ENCODE assay signal across 8 cellular contexts in the genomic region with DNA sequence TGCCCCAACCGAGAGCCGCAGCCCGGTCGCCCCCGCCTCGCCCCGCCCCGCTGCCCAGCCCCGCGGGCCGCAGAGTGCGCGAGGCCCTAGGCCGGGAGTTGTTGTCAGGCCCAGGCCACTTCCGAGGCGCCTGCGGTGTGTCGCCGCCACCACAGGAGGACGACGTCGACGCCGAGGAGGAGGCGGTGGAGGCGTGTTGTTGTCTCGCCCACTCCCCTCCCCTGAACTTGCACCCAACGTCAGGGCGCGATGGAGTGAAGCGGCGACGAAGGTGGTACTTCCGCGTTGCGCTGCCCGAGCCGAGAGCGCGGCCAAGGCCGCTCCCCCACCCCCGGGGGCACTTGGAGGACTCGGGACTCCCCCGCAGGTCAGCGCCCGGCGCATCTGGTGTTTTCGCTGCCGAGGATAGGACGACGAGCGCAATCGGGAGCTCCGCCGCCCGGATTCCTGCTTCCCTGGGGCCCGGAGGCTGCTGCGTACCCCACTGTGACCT. TPM values are rescaled to one million over a fixed set of nuclear protein-coding genes. Genes with fewer than 3 reads are reported as not detected.
A peak's percentile ranks its signal among the peaks of the same experiment; 100 is the strongest.
DNase-seq lines count a peak whose midpoint lies in the region; ATAC-seq and TF ChIP-seq lines count a peak whose summit lies in the region.

TSS of gene CDK13 (plus strand) at position 277 of the 493 bp plus-strand sequence. CDS start 386 bp downstream, outside the sequence.

- peaks cover 52% of the 10 kb centered on the region for H3K79me2 ChIP-seq in mammary epithelial cell (ENCODE audit: insufficient read depth, low read length)

- peak within 1 kb of the TSS; percentile 97 for H2AFZ ChIP-seq in mammary epithelial cell (ENCODE audit: low read depth, low read length)

- no peaks in the 10 kb centered on the region for H3K9me3 ChIP-seq in mammary epithelial cell (replicated peaks; ENCODE audit: insufficient read depth, low read length)

- in situ Hi-C loops in mammary epithelial cell (cut with MboI; ENCODE audit: low sequenced_read_pairs in 2 of 2), result no loop called here

- H3K27me3 ChIP-seq in mammary epithelial cell (ENCODE audit: insufficient read depth, low read length), result no peaks in the 10 kb centered on the region

- peak within 1 kb of the TSS; percentile 96 for H3K27ac ChIP-seq in mammary epithelial cell (ENCODE audit: insufficient read depth, low read depth, low read length)

- dilution Hi-C loops in mammary epithelial cell (cut with HindIII; ENCODE audit: low sequenced_read_pairs), result loop anchor here (5.0 kb wide), 1 partner anchor 48 kb away; no protein-coding TSS in a partner anchor

- peaks cover 4% of the 10 kb centered on the region for H4K20me1 ChIP-seq in mammary epithelial cell (ENCODE audit: insufficient read depth, low read length)

- WGBS in mammary epithelial cell (ENCODE audit: low coverage, missing lambda C conversion rate), result 4% methylated on average over 10 of the region's 58 CpGs

- peaks cover 8% of the 10 kb centered on the region for H3K4me1 ChIP-seq in mammary epithelial cell (ENCODE audit: insufficient read depth, low read length)

- intact Hi-C loops in mammary epithelial cell (cut with micrococcal nuclease), result loop anchor here (1.0 to 5.0 kb wide), 3 partner anchors 54 to 203 kb away; no protein-coding TSS in a partner anchor

- H3K4me3 ChIP-seq in WI38 (ENCODE audit: low read depth, low read length) (peak within 1 kb of the TSS; percentile 77), mammary epithelial cell (replicated peaks in 1 of 3; ENCODE audit: insufficient read depth in 1 of 3, low read depth in 2 of 3, low read length in 3 of 3) (peak within 1 kb of the TSS; percentile 85 to 97 (median 95))

- TSS peak; percentile 2 for BruUV-seq in mammary epithelial cell (replicated peaks; lab: Mats Ljungman, UMichigan)

- H3K4me2 ChIP-seq in mammary epithelial cell (ENCODE audit: insufficient read depth, low read depth, low read length), result peak within 1 kb of the TSS; percentile 98

- peak; percentile 84 for DNase-seq in NCI-H82 (lab: John Stamatoyannopoulos, UW)
- no peak for DNase-seq in NCI-H82 treated with DMSO at 0.1 percent for 48 hours (lab: John Stamatoyannopoulos, UW; ENCODE audit: unreplicated experiment)
- peak; percentile 70 for DNase-seq in NCI-H2107 (lab: John Stamatoyannopoulos, UW)
- DNase-seq in mammary epithelial cell, result peak; percentile 82
- DNase-seq in iris pigment epithelial cell (ENCODE audit: low read depth), result peak; percentile 73
- peak; percentile 69 for DNase-seq in stimulated activated CD4-positive, alpha-beta T cell treated with anti-CD3 and anti-CD28 coated beads, Interleukin-12 subunit alpha, Interleukin-12 subunit beta, amount 100 ng/mL, for 4 hours

- CTCF ChIA-PET in mammary epithelial cell (lab: Charles Lee; ENCODE audit: low non-redundant PET), result no interaction called here

- TF ChIP-seq CTCF in WI38 (IDR thresholded peaks at IDR 0.05; ENCODE audit: low read depth, low read length) (no peak), mammary epithelial cell (conservative IDR thresholded peaks at IDR 0.05 in 1 of 2, IDR thresholded peaks at IDR 0.05 in 1 of 2; ENCODE audit: extremely low read depth in 1 of 2, insufficient read depth in 1 of 2, low read depth in 1 of 2, low read length in 2 of 2) (no peak)

- H3K36me3 ChIP-seq in mammary epithelial cell (ENCODE audit: insufficient read depth, low read length), result no peaks in the 10 kb centered on the region

- ATAC-seq in HG02970 (IDR thresholded peaks at IDR 0.05; ENCODE audit: low FRiP score, unreplicated experiment), result peak; percentile 37

- H3K9ac ChIP-seq in mammary epithelial cell (ENCODE audit: insufficient read depth, low read length), result peak within 1 kb of the TSS; percentile 99

RNA-seq across cellular contexts. Expression of gene CDK13, which starts in this region (rescaled TPM):
- 10 to 100 TPM; 42.6 to 70.7 TPM for total RNA-seq in mammary epithelial cell
- polyA plus RNA-seq in mammary epithelial cell, result 26.2 TPM
- 57.6 TPM for polyA minus RNA-seq in mammary epithelial cell
